In the genomic region with DNA sequence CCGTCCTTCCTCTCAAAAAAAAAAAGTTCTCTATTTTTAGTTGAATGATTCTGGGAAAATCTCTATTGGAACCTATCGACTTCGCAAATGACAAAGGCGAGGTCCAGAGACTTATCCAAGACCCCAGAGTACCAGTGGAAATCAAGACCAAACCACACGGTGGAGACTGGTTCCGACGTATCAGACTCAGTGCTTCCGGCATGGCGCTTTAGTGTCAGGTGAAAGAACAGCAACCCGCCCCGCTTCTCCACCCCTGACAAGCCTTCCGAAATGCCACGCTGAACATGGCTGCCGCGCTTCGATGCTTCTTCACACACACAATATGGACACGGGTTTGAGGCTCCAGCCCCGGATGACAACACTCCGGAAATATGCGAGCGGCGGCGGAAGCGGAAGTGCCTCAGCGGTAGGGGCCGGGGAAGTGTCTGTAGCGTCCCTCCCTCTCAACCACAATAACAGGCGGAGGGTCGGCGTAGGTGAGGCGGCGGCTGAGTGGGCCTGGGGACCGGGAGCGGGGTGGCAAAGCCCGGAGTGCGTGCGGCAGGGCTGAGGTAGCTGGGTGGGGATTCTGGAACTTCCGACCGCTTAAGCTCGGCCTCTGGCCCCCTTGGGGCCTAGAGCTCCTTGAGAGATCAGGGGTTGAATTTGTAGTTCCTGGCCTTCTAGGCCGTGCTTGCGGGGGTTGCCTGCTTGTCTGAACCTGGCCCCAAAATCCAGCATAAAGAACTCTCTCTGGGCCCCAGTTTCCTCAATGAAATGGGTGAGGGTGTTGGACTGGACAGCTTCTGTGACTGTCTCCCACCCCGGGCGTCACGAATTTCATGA, we compare ENCODE assay signal across 8 cellular contexts. TPM values are rescaled to one million over a fixed set of nuclear protein-coding genes. Genes with fewer than 3 reads are reported as not detected.
DNase-seq lines count a peak whose midpoint lies in the region; ATAC-seq and TF ChIP-seq lines count a peak whose summit lies in the region.

A gene with protein sequence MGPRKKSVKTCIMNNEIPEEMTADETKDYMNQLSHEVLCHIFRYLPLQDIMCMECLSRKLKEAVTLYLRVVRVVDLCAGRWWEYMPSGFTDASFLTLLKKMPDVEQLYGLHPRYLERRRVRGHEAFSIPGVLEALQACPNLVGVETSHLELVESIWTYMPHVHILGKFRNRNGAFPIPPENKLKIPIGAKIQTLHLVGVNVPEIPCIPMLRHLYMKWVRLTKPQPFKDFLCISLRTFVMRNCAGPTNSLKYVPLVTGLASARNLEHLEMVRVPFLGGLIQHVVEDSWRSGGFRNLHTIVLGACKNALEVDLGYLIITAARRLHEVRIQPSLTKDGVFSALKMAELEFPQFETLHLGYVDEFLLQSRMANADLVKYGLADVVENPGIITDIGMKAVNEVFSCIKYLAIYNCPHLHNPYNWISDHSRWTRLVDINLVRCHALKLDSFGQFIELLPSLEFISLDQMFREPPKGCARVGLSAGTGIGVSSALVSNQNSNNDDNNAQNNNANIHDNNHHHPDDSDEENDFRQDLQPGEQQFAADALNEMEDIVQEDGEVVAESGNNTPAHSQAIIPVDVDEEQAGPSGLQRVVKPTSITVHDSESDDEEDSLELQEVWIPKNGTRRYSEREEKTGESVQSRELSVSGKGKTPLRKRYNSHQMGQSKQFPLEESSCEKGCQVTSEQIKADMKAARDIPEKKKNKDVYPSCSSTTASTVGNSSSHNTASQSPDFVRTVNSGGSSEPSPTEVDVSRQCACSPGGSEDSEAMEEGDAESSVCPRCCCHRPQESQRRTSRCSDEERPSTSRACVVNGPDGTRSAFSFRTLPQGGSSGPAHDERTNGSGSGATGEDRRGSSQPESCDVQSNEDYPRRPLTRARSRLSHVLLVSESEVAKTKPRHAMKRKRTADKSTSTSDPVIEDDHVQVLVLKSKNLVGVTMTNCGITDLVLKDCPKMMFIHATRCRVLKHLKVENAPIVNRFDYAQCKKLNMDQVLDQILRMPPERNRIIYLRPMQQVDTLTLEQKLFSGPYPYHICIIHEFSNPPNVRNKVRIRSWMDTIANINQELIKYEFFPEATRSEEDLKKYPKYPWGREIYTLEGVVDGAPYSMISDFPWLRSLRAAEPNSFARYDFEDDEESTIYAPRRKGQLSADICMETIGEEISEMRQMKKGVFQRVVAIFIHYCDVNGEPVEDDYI (plus strand): TSS at position 395 of the 825 bp plus-strand sequence. CDS start 10,819 bp downstream, outside the sequence.

- CTCF ChIA-PET in BJ (lab: Yijun Ruan, JAX), result interaction anchor here (1.0 to 1.2 kb wide), 2 partner anchors 8 to 101 kb away, joined by 3 read pairs; no protein-coding TSS in a partner anchor
- CTCF ChIA-PET in activated CD4-positive, alpha-beta T cell treated with anti-CD3 and anti-CD28 coated beads for 36 hours (lab: Charles Lee), result interaction anchor here (0.6 to 1.6 kb wide), 2 partner anchors 347 to 435 kb away, joined by 3 to 5 read pairs; no protein-coding TSS in a partner anchor

- H3K9me3 Mint-ChIP-seq in activated CD4-positive, alpha-beta T cell treated with anti-CD3 and anti-CD28 coated beads for 36 hours (ENCODE audit: low read depth), result peaks cover 3% of the 10 kb centered on the region

- no peaks in the 10 kb centered on the region for H3K36me3 ChIP-seq in BJ (ENCODE audit: control insufficient read depth, insufficient read depth, low read length)
- no peaks in the 10 kb centered on the region for H3K36me3 ChIP-seq in kidney epithelial cell (ENCODE audit: control insufficient read depth, insufficient read depth, low read length)

- no peak for TF ChIP-seq CTCF in BJ (IDR thresholded peaks at IDR 0.05; ENCODE audit: insufficient read depth, low read depth, low read length)
- TF ChIP-seq CTCF in choroid plexus epithelial cell (conservative IDR thresholded peaks at IDR 0.05; ENCODE audit: low read depth, low read length), result no peak
- no peak for TF ChIP-seq CTCF in kidney epithelial cell (IDR thresholded peaks at IDR 0.05; ENCODE audit: insufficient read depth, low read length, poor library complexity, severe bottlenecking)

- peaks cover 24% of the 10 kb centered on the region for H3K36me3 Mint-ChIP-seq in activated CD4-positive, alpha-beta T cell treated with anti-CD3 and anti-CD28 coated beads for 36 hours (ENCODE audit: low read depth)

- intact Hi-C loops in activated CD4-positive, alpha-beta T cell treated with anti-CD3 and anti-CD28 coated beads for 36 hours (cut with DNase I, micrococcal nuclease), result loop anchor here (1.0 to 10.0 kb wide), 11 partner anchors 17 to 1936 kb away; a partner anchor contains a TSS

- POLR2A ChIA-PET in BJ (lab: Charles Lee), result no interaction called here
- POLR2A ChIA-PET in activated CD4-positive, alpha-beta T cell treated with anti-CD3 and anti-CD28 coated beads for 36 hours (lab: Charles Lee), result interaction anchor here (0.6 to 0.7 kb wide), 2 partner anchors 582 to 1973 kb away, joined by 3 read pairs; no protein-coding TSS in a partner anchor

- peaks cover 56% of the 10 kb centered on the region for H3K4me1 Mint-ChIP-seq in activated CD4-positive, alpha-beta T cell treated with anti-CD3 and anti-CD28 coated beads for 36 hours

- ATAC-seq in HG03442 (IDR thresholded peaks at IDR 0.05; ENCODE audit: unreplicated experiment), result peak; percentile 98
- ATAC-seq in activated CD4-positive, alpha-beta T cell treated with anti-CD3 and anti-CD28 coated beads for 36 hours, result peak; percentile 97

- peak within 1 kb of the TSS; percentile 99 for H3K27ac Mint-ChIP-seq in activated CD4-positive, alpha-beta T cell treated with anti-CD3 and anti-CD28 coated beads for 36 hours

- H3K27me3 Mint-ChIP-seq in activated CD4-positive, alpha-beta T cell treated with anti-CD3 and anti-CD28 coated beads for 36 hours, result no peaks in the 10 kb centered on the region

- H3K4me3 ChIP-seq in BJ (ENCODE audit: low read depth, low read length) (peak within 1 kb of the TSS; percentile 71), choroid plexus epithelial cell (ENCODE audit: low read depth, low read length) (peak within 1 kb of the TSS; percentile 88), kidney epithelial cell (ENCODE audit: low read depth, low read length) (peak within 1 kb of the TSS; percentile 81)

- DNase-seq in BJ (ENCODE audit: low read depth), result peak; percentile 84
- DNase-seq in GM19238 (ENCODE audit: insufficient read length, low spot score), result peak; percentile 75
- DNase-seq in NCI-H524 (lab: John Stamatoyannopoulos, UW), result peak; percentile 95 to 96
- DNase-seq in activated CD4-positive, alpha-beta T cell treated with anti-CD3 and anti-CD28 coated beads for 36 hours, result peak; percentile 98
- peak; percentile 98 for DNase-seq in choroid plexus epithelial cell (ENCODE audit: low read depth)
- DNase-seq in kidney epithelial cell (ENCODE audit: low read depth), result peak; percentile 87
- DNase-seq in stimulated activated CD4-positive, alpha-beta T cell treated with anti-CD3 and anti-CD28 coated beads, Interleukin-15, amount 100 ng/mL, for 48 hours (ENCODE audit: low read depth in 2 of 2), result peak; percentile 92

- H3K27me3 ChIP-seq in BJ (ENCODE audit: control insufficient read depth, insufficient read depth, low read length), result no peaks in the 10 kb centered on the region
- H3K27me3 ChIP-seq in kidney epithelial cell (ENCODE audit: control insufficient read depth, insufficient read depth, low read length), result no peaks in the 10 kb centered on the region

- H3K4me3 Mint-ChIP-seq in activated CD4-positive, alpha-beta T cell treated with anti-CD3 and anti-CD28 coated beads for 36 hours, result peak within 1 kb of the TSS; percentile 94

RNA-seq across cellular contexts. Expression of the gene that starts here (rescaled TPM):
- 19.3 and 36.3 TPM in 2 replicates for polyA plus RNA-seq in BJ (2011; rRNA removed)
- polyA minus RNA-seq in BJ (2011; rRNA and poly(A)+ RNA removed), result 35.4 and 40.5 TPM in 2 replicates
- 10 to 100 TPM; 47.5 to 65.4 TPM for total RNA-seq in activated CD4-positive, alpha-beta T cell treated with anti-CD3 and anti-CD28 coated beads for 36 hours
- 33.1 and 34.5 TPM in 2 replicates for total RNA-seq in kidney epithelial cell

Comparison
In these comparisons a context has a peak if more than half of its experiments do, and no peak if none do; other contexts are left out.
1. Peak in every context shown above with its lines: DNase-seq, ATAC-seq and H3K4me3 ChIP-seq.